Comparison of ENCODE assay signal across 7 cellular contexts in genomic region chr5:36481721-36482120, GRCh38.
"Had no signal": no experiment of that assay in that cellular context is flagged by ENCODE, and none has a peak within 500 bp of the region (broad histone marks: within the 10 kb centered on the region; RNA-seq: fewer than 3 reads in every experiment).

No MANE protein-coding gene starts in this region.

- FAIRE-seq: H1, H54 had no signal

- H3K9me3 Mint-ChIP-seq: GM23338, H9, IgD-negative memory B cell had no signal

- ATAC-seq: GM23338 had no signal

- H3K36me3 Mint-ChIP-seq: IgD-negative memory B cell had no signal

- DNase-seq: H9, HCEC 1CT, KBM-7 had no signal

- H3K27me3 Mint-ChIP-seq: IgD-negative memory B cell had no signal

- H2AFZ ChIP-seq: GM23338 had no signal

- H3K4me3 Mint-ChIP-seq: GM23338, H9, IgD-negative memory B cell had no signal

- H3K4me3 ChIP-seq: GM23338 had no signal

- H3K4me1 Mint-ChIP-seq: GM23338, H9, IgD-negative memory B cell had no signal

- H3K27ac Mint-ChIP-seq: GM23338, IgD-negative memory B cell had no signal

- H3K4me2 ChIP-seq: GM23338 had no signal
